ENCODE assay signal across 1 cellular context in the genomic region with DNA sequence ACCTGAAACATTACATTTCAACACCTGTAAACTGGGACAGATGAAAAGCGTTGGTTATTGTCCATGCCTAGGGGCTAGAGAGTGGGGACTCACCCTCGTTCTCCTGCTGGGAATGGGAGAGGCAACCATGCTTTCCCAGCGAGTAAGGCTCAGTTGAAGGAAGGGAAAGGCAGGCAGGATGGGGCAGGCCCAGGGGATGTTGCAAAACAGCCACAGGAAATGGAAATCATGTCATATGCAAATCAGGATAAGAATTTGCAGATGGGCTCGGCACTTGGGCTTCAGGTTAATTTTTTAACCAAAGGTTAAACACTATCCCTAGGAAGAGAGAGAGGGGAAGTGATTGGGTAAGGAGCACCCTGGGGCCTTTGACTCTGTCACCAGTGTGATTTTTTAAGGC.
TF ChIP-seq lines count a peak whose summit lies in the region.

No MANE protein-coding gene starts in this region.

TF ChIP-seq in HEK293T, 16 proteins besides CTCF, POLR2A, EP300 and RAD21 (continued from another document):
- TF ChIP-seq SUZ12 (IDR thresholded peaks at IDR 0.05): no peak
- TF ChIP-seq FOXK2 (IDR thresholded peaks at IDR 0.05): no peak
TF ChIP-seq in HEK293T: peak in this region for 0.
